Comparison of ENCODE assay signal across 19 cellular contexts in genomic region chr15:26807517-26808427, GRCh38. TPM values are rescaled to one million over a fixed set of nuclear protein-coding genes. Genes with fewer than 3 reads are reported as not detected.
DNase-seq lines count a peak whose midpoint lies in the region; TF ChIP-seq lines count a peak whose summit lies in the region.
"Had no signal": no experiment of that assay in that cellular context is flagged by ENCODE, and none has a peak within 500 bp of the region (broad histone marks: within the 10 kb centered on the region; RNA-seq: fewer than 3 reads in every experiment).

No MANE protein-coding gene starts in this region.

- DNase-seq in Daoy (ENCODE audit: low read depth) (peak; percentile 17), NCI-H1092 treated with DMSO at 0.1 percent for 48 hours (lab: John Stamatoyannopoulos, UW) (peak; percentile 27), left ventricle myocardium inferior (no peak), neural progenitor cell (ENCODE audit: low spot score) (no peak), mesendoderm (no peak), germinal center (ENCODE audit: low spot score) (no peak)
- no peak for DNase-seq in activated CD4-positive, alpha-beta T cell treated with anti-CD3 and anti-CD28 coated beads for 48 hours
- DNase-seq: CD8-positive, alpha-beta memory T cell; GOT3; NCI-H1105 treated with DMSO at 0.1 percent for 48 hours; NCI-H1694; NCI-H2171; NCI-H526; NK-92 treated with Interleukin-12 subunit alpha and Interleukin-12 subunit beta, amount 100 ng/mL, for 24 hours; SHP77; SK-N-SH had no signal

- H2BK120ac ChIP-seq in mesendoderm (ENCODE audit: low read depth, low read length) = no peak overlapping the region

- no peak overlapping the region for H3K18ac ChIP-seq in mesendoderm (ENCODE audit: low read length)

- no CpG with 5 or more reads among the region's 15 CpGs for WGBS in mesendoderm (ENCODE audit: extremely low coverage, insufficient coverage, low lambda C conversion rate)

- H3K36me3 ChIP-seq in left ventricle myocardium inferior (no peaks in the 10 kb centered on the region), neural progenitor cell (no peaks in the 10 kb centered on the region), mesendoderm (ENCODE audit: control insufficient read depth, insufficient read depth, low read length) (no peaks in the 10 kb centered on the region)
- H3K36me3 ChIP-seq: BLaER1 treated with 17β-estradiol and CSF1 and Interleukin-3, amounts not matched to agents 10 nM and 100 nM had no signal

- peaks cover 26% of the 10 kb centered on the region for H3K4me1 ChIP-seq in left ventricle myocardium inferior
- H3K4me1 ChIP-seq in neural progenitor cell = peaks cover 3% of the 10 kb centered on the region
- no peaks in the 10 kb centered on the region for H3K4me1 ChIP-seq in mesendoderm (ENCODE audit: control insufficient read depth, low read depth, low read length)
- H3K4me1 ChIP-seq: BLaER1 treated with 17β-estradiol and CSF1 and Interleukin-3, amounts not matched to agents 10 nM and 100 nM had no signal

- H3K27ac ChIP-seq in left ventricle myocardium inferior (replicated peaks) (peak overlapping the region; percentile 22), neural progenitor cell (no peak overlapping the region), mesendoderm (ENCODE audit: low read depth, low read length) (no peak overlapping the region)
- H3K27ac ChIP-seq: BLaER1 treated with 17β-estradiol and CSF1 and Interleukin-3, amounts not matched to agents 10 nM and 100 nM had no signal

- H3K9ac ChIP-seq in neural progenitor cell (no peak overlapping the region), mesendoderm (ENCODE audit: low read length) (no peak overlapping the region)
- H3K9ac ChIP-seq: BLaER1 treated with 17β-estradiol and CSF1 and Interleukin-3, amounts not matched to agents 10 nM and 100 nM; SK-N-SH had no signal

- H3K27me3 Mint-ChIP-seq in neural progenitor cell (ENCODE audit: insufficient read depth, low read depth) = peaks cover 4% of the 10 kb centered on the region

- peak overlapping the region; percentile 79 for H2AFZ ChIP-seq in neural progenitor cell (replicated peaks)

- H3F3A ChIP-seq in neural progenitor cell (ENCODE audit: low read depth) = no peaks in the 10 kb centered on the region

- H3K4me3 ChIP-seq in left ventricle myocardium inferior (no peak overlapping the region), neural progenitor cell (no peak overlapping the region), mesendoderm (ENCODE audit: low read length) (no peak overlapping the region)
- H3K4me3 ChIP-seq: BLaER1 treated with 17β-estradiol and CSF1 and Interleukin-3, amounts not matched to agents 10 nM and 100 nM; K562 had no signal

- peaks cover 6% of the 10 kb centered on the region for H3K4me1 Mint-ChIP-seq in neural progenitor cell
- H3K4me1 Mint-ChIP-seq: CD8-positive, alpha-beta memory T cell had no signal

- H4K20me1 ChIP-seq in neural progenitor cell (ENCODE audit: low read depth) = no peaks in the 10 kb centered on the region
- H4K20me1 ChIP-seq: BLaER1 treated with 17β-estradiol and CSF1 and Interleukin-3, amounts not matched to agents 10 nM and 100 nM had no signal

- H2AK5ac ChIP-seq in mesendoderm (ENCODE audit: low read length) = no peak overlapping the region

- H3K9me3 ChIP-seq in left ventricle myocardium inferior (replicated peaks) (peaks cover 18% of the 10 kb centered on the region), neural progenitor cell (ENCODE audit: low read depth) (peaks cover 4% of the 10 kb centered on the region)

- H3K23ac ChIP-seq in mesendoderm (ENCODE audit: low read length) = no peak overlapping the region

- no peak overlapping the region for H3K4me2 ChIP-seq in neural progenitor cell
- no peak overlapping the region for H3K4me2 ChIP-seq in mesendoderm (ENCODE audit: low read length)
- H3K4me2 ChIP-seq: BLaER1 treated with 17β-estradiol and CSF1 and Interleukin-3, amounts not matched to agents 10 nM and 100 nM; SK-N-SH had no signal

- H2BK5ac ChIP-seq in mesendoderm (ENCODE audit: low read length) = no peak overlapping the region

- no peak overlapping the region for H3K27ac Mint-ChIP-seq in neural progenitor cell
- H3K27ac Mint-ChIP-seq: CD8-positive, alpha-beta memory T cell had no signal

- intact Hi-C loops in left ventricle myocardium inferior (cut with micrococcal nuclease) = no loop called here

- H3K27me3 ChIP-seq in left ventricle myocardium inferior (ENCODE audit: low read depth) = no peaks in the 10 kb centered on the region
- H3K27me3 ChIP-seq in neural progenitor cell = no peaks in the 10 kb centered on the region
- no peaks in the 10 kb centered on the region for H3K27me3 ChIP-seq in mesendoderm (ENCODE audit: insufficient read depth, low read length, poor library complexity)
- H3K27me3 ChIP-seq: BLaER1 treated with 17β-estradiol and CSF1 and Interleukin-3, amounts not matched to agents 10 nM and 100 nM had no signal

- H4K8ac ChIP-seq in mesendoderm (ENCODE audit: low read depth, low read length) = no peak overlapping the region

- H3K4ac ChIP-seq in mesendoderm (ENCODE audit: low read depth, low read length) = no peak overlapping the region

- H3K9me3 Mint-ChIP-seq in neural progenitor cell = peaks cover 10% of the 10 kb centered on the region

- no peak overlapping the region for H4K5ac ChIP-seq in mesendoderm (ENCODE audit: low read length)

- no peaks in the 10 kb centered on the region for H3K36me3 Mint-ChIP-seq in neural progenitor cell
- H3K36me3 Mint-ChIP-seq: CD8-positive, alpha-beta memory T cell had no signal

- no peak overlapping the region for H3K56ac ChIP-seq in mesendoderm (ENCODE audit: low read length)

- H3K79me2 ChIP-seq in neural progenitor cell (ENCODE audit: low read depth) (no peaks in the 10 kb centered on the region), mesendoderm (ENCODE audit: control insufficient read depth, insufficient read depth, low read length) (no peaks in the 10 kb centered on the region)

- no peaks in the 10 kb centered on the region for H3K79me1 ChIP-seq in mesendoderm (ENCODE audit: low read length)

- no peak overlapping the region for H2BK15ac ChIP-seq in mesendoderm (replicated peaks; ENCODE audit: low read depth)

- H3K4me3 Mint-ChIP-seq in neural progenitor cell = no peak overlapping the region
- H3K4me3 Mint-ChIP-seq: CD8-positive, alpha-beta memory T cell had no signal

- TF ChIP-seq CTCF in left ventricle myocardium inferior (IDR thresholded peaks at IDR 0.05; ENCODE audit: borderline replicate concordance) = no peak
- no peak for TF ChIP-seq CTCF in neural progenitor cell (IDR thresholded peaks at IDR 0.05)

RNA-seq across cellular contexts. Expression of gene GABRB3, which starts 34.9 kb away (rescaled TPM):
- total RNA-seq in Daoy (2014; rRNA removed; shearing (Covaris generic)) = 3.3 and 6.6 TPM in 2 replicates
- total RNA-seq in left ventricle myocardium inferior (2.4 TPM), neural progenitor cell (ENCODE audit: low replicate concordance) (8.8 and 11.1 TPM in 2 replicates)
- polyA plus RNA-seq in mesendoderm (2013, experiment 1 of 2) = 125 TPM
- polyA plus RNA-seq in mesendoderm (2013, experiment 2 of 2) = 127 TPM
- total RNA-seq: CD8-positive, alpha-beta memory T cell; T-helper 1 cell treated with Interleukin-12 subunit alpha and Interleukin-12 subunit beta and Interleukin-4 antibody, amounts not matched to agents 30 ng/mL and 1 ng/mL, for 36 hours had no signal
- polyA plus RNA-seq: CD8-positive, alpha-beta memory T cell had no signal

RNA-seq across cellular contexts. Expression of gene GABRA5, which starts 59.1 kb away (rescaled TPM):
- total RNA-seq in Daoy (2014; rRNA removed; shearing (Covaris generic)) = 0.97 and 5.9 TPM in 2 replicates
- not detected for total RNA-seq in left ventricle myocardium inferior
- total RNA-seq in neural progenitor cell (ENCODE audit: low replicate concordance) = 3.0 and 4.4 TPM in 2 replicates
- polyA plus RNA-seq in mesendoderm (2013, experiment 1 of 2) = 27.3 TPM
- 29.3 TPM for polyA plus RNA-seq in mesendoderm (2013, experiment 2 of 2)
- total RNA-seq: CD8-positive, alpha-beta memory T cell; K562; T-helper 1 cell treated with Interleukin-12 subunit alpha and Interleukin-12 subunit beta and Interleukin-4 antibody, amounts not matched to agents 30 ng/mL and 1 ng/mL, for 36 hours had no signal
- polyA plus RNA-seq: CD8-positive, alpha-beta memory T cell; K562; SK-N-SH had no signal

Comparison
In these comparisons a context has a peak if more than half of its experiments do, and no peak if none do; other contexts are left out.
1. DNase-seq: peak in Daoy (single experiment) and NCI-H1092 treated with DMSO at 0.1 percent for 48 hours (single experiment); none in left ventricle myocardium inferior (single experiment), neural progenitor cell (single experiment), mesendoderm (single experiment), activated CD4-positive, alpha-beta T cell treated with anti-CD3 and anti-CD28 coated beads for 48 hours (single experiment) and germinal center (single experiment).